9 cellular contexts compared by ENCODE assay signal in genomic region chr9:126386088-126386487, GRCh38. TPM values are rescaled to one million over a fixed set of nuclear protein-coding genes. Genes with fewer than 3 reads are reported as not detected.
A peak's percentile ranks its signal among the peaks of the same experiment; 100 is the strongest.
DNase-seq lines count a peak whose midpoint lies in the region; ATAC-seq, FAIRE-seq and TF ChIP-seq lines count a peak whose summit lies in the region.
"Had no signal": no experiment of that assay in that cellular context is flagged by ENCODE, and none has a peak within 500 bp of the region (broad histone marks: within the 10 kb centered on the region; RNA-seq: fewer than 3 reads in every experiment).

No MANE protein-coding gene starts in this region.

- H3K36me3 Mint-ChIP-seq in activated naive CD8-positive, alpha-beta T cell treated with anti-CD3 and anti-CD28 coated beads, Interleukin-2, amount 50 U/mL, for 24 hours (ENCODE audit: low read depth) = peaks cover 1% of the 10 kb centered on the region

- H3K27me3 Mint-ChIP-seq in activated naive CD8-positive, alpha-beta T cell treated with anti-CD3 and anti-CD28 coated beads, Interleukin-2, amount 50 U/mL, for 24 hours = no peaks in the 10 kb centered on the region

- H3K27ac Mint-ChIP-seq in activated naive CD8-positive, alpha-beta T cell treated with anti-CD3 and anti-CD28 coated beads, Interleukin-2, amount 50 U/mL, for 24 hours = no peak overlapping the region

- H3K9me3 Mint-ChIP-seq in activated naive CD8-positive, alpha-beta T cell treated with anti-CD3 and anti-CD28 coated beads, Interleukin-2, amount 50 U/mL, for 24 hours = no peaks in the 10 kb centered on the region

- H3K27ac ChIP-seq in VCaP = no peak overlapping the region

- H3K4me3 Mint-ChIP-seq in activated naive CD8-positive, alpha-beta T cell treated with anti-CD3 and anti-CD28 coated beads, Interleukin-2, amount 50 U/mL, for 24 hours = no peak overlapping the region

- DNase-seq in AG08395 (ENCODE audit: low spot score) (peak; percentile 28), GM13977 (ENCODE audit: low spot score) (no peak), iris pigment epithelial cell (ENCODE audit: low read depth) (peak; percentile 37), NCI-H128 (lab: John Stamatoyannopoulos, UW; ENCODE audit: unreplicated experiment) (no peak), NCI-H2029 treated with DMSO at 0.1 percent for 48 hours (lab: John Stamatoyannopoulos, UW) (no peak), GM12892 (ENCODE audit: insufficient read length) (no peak)
- no peak for DNase-seq in activated naive CD8-positive, alpha-beta T cell treated with anti-CD3 and anti-CD28 coated beads, Interleukin-2, amount 50 U/mL, for 24 hours

- no peak for TF ChIP-seq POLR2A in GM12892 (IDR thresholded peaks at IDR 0.05; ENCODE audit: low read depth, low read length)

- ATAC-seq in activated naive CD8-positive, alpha-beta T cell treated with anti-CD3 and anti-CD28 coated beads, Interleukin-2, amount 50 U/mL, for 24 hours = no peak

- H3K4me1 Mint-ChIP-seq in activated naive CD8-positive, alpha-beta T cell treated with anti-CD3 and anti-CD28 coated beads, Interleukin-2, amount 50 U/mL, for 24 hours = peaks cover 6% of the 10 kb centered on the region

- in situ Hi-C loops in GM13977 (cut with MboI; ENCODE audit: low pct_unique_long_range_greater_than_20kb, low sequenced_read_pairs, unreplicated experiment) = no loop called here

- TF ChIP-seq CTCF in GM13977 (IDR thresholded peaks at IDR 0.05; ENCODE audit: extremely low read depth, insufficient read depth, missing control alignments) (peak; percentile 25), VCaP (conservative IDR thresholded peaks at IDR 0.05) (peak; percentile 52)

- FAIRE-seq in GM12892 (lab: Jason Lieb, UNC) = no peak
- FAIRE-seq: GM18507 had no signal

RNA-seq across cellular contexts. Expression of gene MVB12B, which starts 59.5 kb away (rescaled TPM):
- 0.06 TPM for polyA plus RNA-seq in GM12892 (2012; ENCODE audit: missing spikeins)

Comparison
In these comparisons a context has a peak if more than half of its experiments do, and no peak if none do; other contexts are left out.
1. DNase-seq: peak in AG08395 (single experiment) and iris pigment epithelial cell (single experiment); none in GM13977 (single experiment), NCI-H128 (single experiment), activated naive CD8-positive, alpha-beta T cell treated with anti-CD3 and anti-CD28 coated beads, Interleukin-2, amount 50 U/mL, for 24 hours (single experiment), NCI-H2029 treated with DMSO at 0.1 percent for 48 hours (single experiment) and GM12892 (single experiment).